ENCODE assay signal across 13 cellular contexts in the genomic region with DNA sequence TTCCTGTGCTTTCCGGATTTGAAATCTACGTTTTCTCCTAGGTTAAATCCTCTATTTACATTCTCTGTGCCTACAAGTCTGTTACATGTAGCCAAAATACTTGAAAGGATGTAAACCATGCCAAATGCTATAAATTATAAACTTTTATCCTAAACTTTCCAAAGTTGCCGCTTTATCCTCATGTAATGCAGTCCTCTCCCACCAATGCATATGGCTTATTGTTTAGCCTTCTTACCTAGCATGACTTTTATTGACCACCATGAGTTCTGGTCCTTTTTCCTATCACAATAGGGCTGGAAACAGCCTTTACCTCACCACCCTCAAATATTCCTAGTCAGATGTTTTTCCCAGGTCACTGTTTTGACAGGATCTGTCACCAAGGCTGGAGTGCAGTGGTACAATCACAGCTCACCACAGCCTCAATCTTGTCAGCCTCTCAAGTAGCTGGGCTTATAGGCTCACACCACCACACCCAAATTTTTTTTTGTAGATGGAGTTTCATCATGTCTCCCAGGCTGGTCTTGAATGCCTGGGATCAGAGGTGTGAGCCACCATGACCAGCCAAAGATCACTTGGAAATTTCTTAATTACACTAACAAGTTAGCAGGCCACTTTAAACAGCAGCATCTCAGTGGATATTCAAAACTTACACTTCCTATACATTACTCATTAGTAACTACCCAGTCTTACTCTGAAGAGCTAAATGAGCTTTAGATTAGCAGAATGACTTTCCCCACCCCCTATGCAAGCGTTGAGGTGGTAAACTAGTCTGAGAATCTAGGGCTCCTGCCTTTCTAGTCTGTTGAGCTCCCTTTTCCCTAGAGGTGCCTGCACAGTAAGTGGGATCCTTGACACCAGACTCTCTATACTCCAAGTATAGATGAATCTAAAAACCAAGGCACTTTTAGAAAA. TPM values are rescaled to one million over a fixed set of nuclear protein-coding genes. Genes with fewer than 3 reads are reported as not detected.
DNase-seq lines count a peak whose midpoint lies in the region; ATAC-seq and TF ChIP-seq lines count a peak whose summit lies in the region.
"Had no signal": no experiment of that assay in that cellular context is flagged by ENCODE, and none has a peak within 500 bp of the region (broad histone marks: within the 10 kb centered on the region; RNA-seq: fewer than 3 reads in every experiment).

No MANE protein-coding gene starts in this region.

- H3K9me3 Mint-ChIP-seq in activated CD4-positive, alpha-beta T cell treated with anti-CD3 and anti-CD28 coated beads, Interleukin-2, amount 10 ng/mL, durations not matched to agents 24 days and 14 days: no peaks in the 10 kb centered on the region
- no peaks in the 10 kb centered on the region for H3K9me3 Mint-ChIP-seq in nephron progenitor cell
- H3K9me3 Mint-ChIP-seq: central memory CD8-positive, alpha-beta T cell had no signal

- ATAC-seq in HG02885 (IDR thresholded peaks at IDR 0.05; ENCODE audit: poor library complexity, unreplicated experiment): no peak
- ATAC-seq in HG03135 (IDR thresholded peaks at IDR 0.05; ENCODE audit: unreplicated experiment): no peak
- ATAC-seq in upper lobe of right lung: no peak
- ATAC-seq: activated CD4-positive, CD25-positive, alpha-beta regulatory T cell treated with anti-CD3 and anti-CD28 coated beads, Interleukin-2, amount 50 U/mL, for 24 hours; gastrocnemius medialis had no signal

- H3K27ac Mint-ChIP-seq in activated CD4-positive, alpha-beta T cell treated with anti-CD3 and anti-CD28 coated beads, Interleukin-2, amount 10 ng/mL, durations not matched to agents 24 days and 14 days: peak overlapping the region; percentile 59
- H3K27ac Mint-ChIP-seq in nephron progenitor cell: peak overlapping the region; percentile 34

- H3K4me1 ChIP-seq in Karpas-422 (ENCODE audit: low read length) (peaks cover 16% of the 10 kb centered on the region), upper lobe of right lung (peaks cover 15% of the 10 kb centered on the region)

- peaks cover 21% of the 10 kb centered on the region for H3K4me1 Mint-ChIP-seq in activated CD4-positive, alpha-beta T cell treated with anti-CD3 and anti-CD28 coated beads, Interleukin-2, amount 10 ng/mL, durations not matched to agents 24 days and 14 days
- H3K4me1 Mint-ChIP-seq in nephron progenitor cell: peaks cover 25% of the 10 kb centered on the region

- no peaks in the 10 kb centered on the region for H3K9me2 ChIP-seq in Karpas-422 (replicated peaks; ENCODE audit: insufficient read depth, low read length)

- no peaks in the 10 kb centered on the region for H3K9me3 ChIP-seq in Karpas-422 (ENCODE audit: low read length)
- H3K9me3 ChIP-seq in upper lobe of right lung: no peaks in the 10 kb centered on the region
- H3K9me3 ChIP-seq: BLaER1, gastrocnemius medialis, suprapubic skin had no signal

- H3K4me3 ChIP-seq in Karpas-422 (ENCODE audit: low read length): no peak overlapping the region
- no peak overlapping the region for H3K4me3 ChIP-seq in upper lobe of right lung
- H3K4me3 ChIP-seq: BLaER1, gastrocnemius medialis, suprapubic skin had no signal

- H3K4me2 ChIP-seq in Karpas-422 (ENCODE audit: low read depth, low read length, poor library complexity, severe bottlenecking): no peak overlapping the region
- H3K4me2 ChIP-seq: BLaER1 had no signal

- no peak overlapping the region; the same call in 1 of the 2 replicates for H3K27ac ChIP-seq in Karpas-422 (ENCODE audit: low read length)
- H3K27ac ChIP-seq in upper lobe of right lung: no peak overlapping the region
- H3K27ac ChIP-seq: BLaER1, gastrocnemius medialis, suprapubic skin had no signal

- peaks cover 44% of the 10 kb centered on the region for H3K36me3 Mint-ChIP-seq in activated CD4-positive, alpha-beta T cell treated with anti-CD3 and anti-CD28 coated beads, Interleukin-2, amount 10 ng/mL, durations not matched to agents 24 days and 14 days (ENCODE audit: low read depth)
- peaks cover 36% of the 10 kb centered on the region for H3K36me3 Mint-ChIP-seq in nephron progenitor cell (ENCODE audit: low read depth)

- H3K9ac ChIP-seq in Karpas-422 (ENCODE audit: low read length): no peak overlapping the region
- H3K9ac ChIP-seq: BLaER1 had no signal

- no peak for DNase-seq in activated CD4-positive, alpha-beta T cell treated with anti-CD3 and anti-CD28 coated beads, Interleukin-2, amount 10 ng/mL, durations not matched to agents 24 days and 14 days
- DNase-seq in activated CD4-positive, alpha-beta T cell treated with anti-CD3 and anti-CD28 coated beads for 4 hours: no peak
- DNase-seq in Karpas-422 (peak; percentile 73), nephron progenitor cell (no peak), upper lobe of right lung (no peak)
- peak; percentile 47 to 54 for DNase-seq in activated T-cell treated with anti-CD3 and anti-CD28 coated beads, Interleukin-2, amount 50 U/mL, for 48 hours
- DNase-seq: gastrocnemius medialis had no signal

- H3K36me3 ChIP-seq in Karpas-422 (ENCODE audit: insufficient read depth, low read length): peaks cover 29% of the 10 kb centered on the region
- peaks cover 30% of the 10 kb centered on the region for H3K36me3 ChIP-seq in upper lobe of right lung

- no peaks in the 10 kb centered on the region for H3K27me3 ChIP-seq in Karpas-422 (ENCODE audit: low read length)
- H3K27me3 ChIP-seq in upper lobe of right lung: no peaks in the 10 kb centered on the region
- H3K27me3 ChIP-seq: BLaER1, gastrocnemius medialis, suprapubic skin had no signal

- peaks cover 2% of the 10 kb centered on the region for H3K27me3 Mint-ChIP-seq in activated CD4-positive, alpha-beta T cell treated with anti-CD3 and anti-CD28 coated beads, Interleukin-2, amount 10 ng/mL, durations not matched to agents 24 days and 14 days
- peaks cover 3% of the 10 kb centered on the region for H3K27me3 Mint-ChIP-seq in nephron progenitor cell (ENCODE audit: low read depth, poor library complexity)
- H3K27me3 Mint-ChIP-seq: central memory CD8-positive, alpha-beta T cell had no signal

- no peak for TF ChIP-seq CTCF in nephron progenitor cell (IDR thresholded peaks at IDR 0.05)
- TF ChIP-seq CTCF in upper lobe of right lung (IDR thresholded peaks at IDR 0.05): no peak

- no peak overlapping the region for H2AFZ ChIP-seq in Karpas-422 (ENCODE audit: low read length)

- H4K20me1 ChIP-seq in Karpas-422 (ENCODE audit: insufficient read depth, low read depth, low read length): peaks cover 18% of the 10 kb centered on the region

- H3K79me2 ChIP-seq in Karpas-422 (ENCODE audit: low read length): peaks cover 13% of the 10 kb centered on the region

- H3K4me3 Mint-ChIP-seq in activated CD4-positive, alpha-beta T cell treated with anti-CD3 and anti-CD28 coated beads, Interleukin-2, amount 10 ng/mL, durations not matched to agents 24 days and 14 days: no peak overlapping the region
- H3K4me3 Mint-ChIP-seq in nephron progenitor cell: peak overlapping the region; percentile 32
- H3K4me3 Mint-ChIP-seq: central memory CD8-positive, alpha-beta T cell had no signal

- intact Hi-C loops in activated CD4-positive, alpha-beta T cell treated with anti-CD3 and anti-CD28 coated beads, Interleukin-2, amount 10 ng/mL, durations not matched to agents 24 days and 14 days (cut with micrococcal nuclease): no loop called here
- intact Hi-C loops in upper lobe of right lung (cut with DNase I): loop anchor here (10.0 kb wide), 1 partner anchor 52 kb away; no protein-coding TSS in a partner anchor

RNA-seq across cellular contexts. Expression of gene TUBA1B, which starts 4.1 kb away (rescaled TPM):
- 1,679 and 1,696 TPM in 2 replicates for total RNA-seq in activated CD4-positive, alpha-beta T cell treated with anti-CD3 and anti-CD28 coated beads, Interleukin-2, amount 10 ng/mL, durations not matched to agents 24 days and 14 days
- total RNA-seq in Karpas-422 (2014; rRNA removed; shearing (Covaris generic); ENCODE audit: low replicate concordance): 770 and 904 TPM in 2 replicates
- total RNA-seq in upper lobe of right lung: 440 TPM

RNA-seq across cellular contexts. Expression of gene LMBR1L, which starts 16.5 kb away (rescaled TPM):
- total RNA-seq in activated CD4-positive, alpha-beta T cell treated with anti-CD3 and anti-CD28 coated beads, Interleukin-2, amount 10 ng/mL, durations not matched to agents 24 days and 14 days: 39.9 and 43.7 TPM in 2 replicates
- 17.5 and 46.8 TPM in 2 replicates for total RNA-seq in Karpas-422 (2014; rRNA removed; shearing (Covaris generic); ENCODE audit: low replicate concordance)
- 54.3 TPM for total RNA-seq in upper lobe of right lung

RNA-seq across cellular contexts. Expression of gene DHH, which starts 32.5 kb away (rescaled TPM):
- total RNA-seq in activated CD4-positive, alpha-beta T cell treated with anti-CD3 and anti-CD28 coated beads, Interleukin-2, amount 10 ng/mL, durations not matched to agents 24 days and 14 days: 0.07 and 0.09 TPM in 2 replicates
- 0.26 and 0.36 TPM in 2 replicates for total RNA-seq in Karpas-422 (2014; rRNA removed; shearing (Covaris generic); ENCODE audit: low replicate concordance)
- 2.1 TPM for total RNA-seq in upper lobe of right lung

RNA-seq across cellular contexts. Expression of gene RHEBL1, which starts 57.3 kb away (rescaled TPM):
- total RNA-seq in activated CD4-positive, alpha-beta T cell treated with anti-CD3 and anti-CD28 coated beads, Interleukin-2, amount 10 ng/mL, durations not matched to agents 24 days and 14 days: 10.9 and 11.8 TPM in 2 replicates
- total RNA-seq in Karpas-422 (2014; rRNA removed; shearing (Covaris generic); ENCODE audit: low replicate concordance): 4.1 and 5.1 TPM in 2 replicates
- 1.1 TPM for total RNA-seq in upper lobe of right lung

Comparison
In these comparisons a context has a peak if more than half of its experiments do, and no peak if none do; other contexts are left out.
1. DNase-seq: peak in Karpas-422 (single experiment) and activated T-cell treated with anti-CD3 and anti-CD28 coated beads, Interleukin-2, amount 50 U/mL, for 48 hours (2 of 2); none in activated CD4-positive, alpha-beta T cell treated with anti-CD3 and anti-CD28 coated beads, Interleukin-2, amount 10 ng/mL, durations not matched to agents 24 days and 14 days (single experiment), activated CD4-positive, alpha-beta T cell treated with anti-CD3 and anti-CD28 coated beads for 4 hours (0 of 2), nephron progenitor cell (single experiment) and upper lobe of right lung (single experiment).